In the genomic region with DNA sequence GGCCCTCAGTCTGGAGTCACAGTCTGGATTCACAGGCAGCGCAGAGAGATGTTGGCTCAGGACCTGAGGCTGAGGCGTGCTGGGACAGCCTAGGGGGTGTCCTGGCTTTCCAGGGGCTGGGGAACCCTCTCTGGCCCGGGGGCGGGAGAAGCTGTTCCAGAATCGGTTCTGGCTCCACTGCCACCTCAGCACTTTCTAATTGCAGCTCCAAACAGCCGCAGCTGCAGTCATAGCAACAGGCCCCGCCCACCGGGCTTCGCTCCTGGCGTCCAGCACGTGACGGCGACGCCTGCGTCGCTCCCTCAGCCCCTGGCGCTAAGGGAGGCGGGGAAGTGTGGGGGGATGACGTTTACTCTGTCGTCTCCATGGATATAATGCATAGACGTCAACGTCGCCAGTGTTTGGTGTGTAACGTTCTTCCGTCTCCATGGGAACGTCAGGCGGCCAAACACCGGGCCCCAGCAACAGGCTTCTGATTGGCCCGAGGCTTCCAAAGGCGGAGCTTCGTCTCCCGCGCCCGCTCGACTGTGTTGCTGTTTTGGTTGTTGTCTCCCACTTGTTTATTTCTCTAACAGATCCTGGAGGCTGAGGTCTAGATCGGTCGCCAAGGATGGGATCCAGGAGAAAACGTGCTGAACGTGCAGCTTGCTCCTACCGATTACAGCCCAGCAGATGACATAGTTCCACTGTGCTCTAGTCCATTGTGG, we compare ENCODE assay signal across 1 cellular context.
TF ChIP-seq lines count a peak whose summit lies in the region.

No MANE protein-coding gene starts in this region.

TF ChIP-seq in H1, 55 proteins besides CTCF, POLR2A, EP300 and RAD21 (continued from another document):
- TF ChIP-seq KDM4A (IDR thresholded peaks at IDR 0.05; ENCODE audit: low read depth, low read length, severe bottlenecking), result peak; percentile 71
- TF ChIP-seq JUN (IDR thresholded peaks at IDR 0.05; ENCODE audit: low read depth, low read length), result no peak
- peak; percentile 79; the same call in 1 of the 2 replicates for TF ChIP-seq GTF2F1 (IDR thresholded peaks at IDR 0.05; ENCODE audit: borderline replicate concordance, low read depth, low read length)
- peak; percentile 54 to 66; a peak in 3 of 4 replicates for TF ChIP-seq SIN3A (conservative IDR thresholded peaks at IDR 0.05 in 1 of 2, IDR thresholded peaks at IDR 0.05 in 1 of 2; ENCODE audit: low read depth in 1 of 2, low read length in 2 of 2)
- peak; percentile 91 for TF ChIP-seq TBP (IDR thresholded peaks at IDR 0.05; ENCODE audit: low read depth, low read length)
- no peak for TF ChIP-seq HDAC2 (IDR thresholded peaks at IDR 0.05; ENCODE audit: borderline replicate concordance in 1 of 2, low read depth in 2 of 2, low read length in 2 of 2)
- TF ChIP-seq, protein P1, sequence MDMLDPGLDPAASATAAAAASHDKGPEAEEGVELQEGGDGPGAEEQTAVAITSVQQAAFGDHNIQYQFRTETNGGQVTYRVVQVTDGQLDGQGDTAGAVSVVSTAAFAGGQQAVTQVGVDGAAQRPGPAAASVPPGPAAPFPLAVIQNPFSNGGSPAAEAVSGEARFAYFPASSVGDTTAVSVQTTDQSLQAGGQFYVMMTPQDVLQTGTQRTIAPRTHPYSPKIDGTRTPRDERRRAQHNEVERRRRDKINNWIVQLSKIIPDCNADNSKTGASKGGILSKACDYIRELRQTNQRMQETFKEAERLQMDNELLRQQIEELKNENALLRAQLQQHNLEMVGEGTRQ (IDR thresholded peaks at IDR 0.05; ENCODE audit: low read length), result peak; percentile 97
- TF ChIP-seq CHD2 (IDR thresholded peaks at IDR 0.05; ENCODE audit: low read length), result peak; percentile 72
- peak; percentile 95 for TF ChIP-seq TAF1 (IDR thresholded peaks at IDR 0.05; ENCODE audit: low read depth, low read length)
- peak; percentile 99 for TF ChIP-seq POLR2AphosphoS5 (IDR thresholded peaks at IDR 0.05; ENCODE audit: low read depth, low read length)
- TF ChIP-seq TAF7 (optimal IDR thresholded peaks at IDR 0.05; ENCODE audit: borderline replicate concordance, low read depth, low read length), result peak; percentile 89
TF ChIP-seq in H1: peak in this region for 19.
